Comparison of ENCODE assay signal across 37 cellular contexts in the genomic region with DNA sequence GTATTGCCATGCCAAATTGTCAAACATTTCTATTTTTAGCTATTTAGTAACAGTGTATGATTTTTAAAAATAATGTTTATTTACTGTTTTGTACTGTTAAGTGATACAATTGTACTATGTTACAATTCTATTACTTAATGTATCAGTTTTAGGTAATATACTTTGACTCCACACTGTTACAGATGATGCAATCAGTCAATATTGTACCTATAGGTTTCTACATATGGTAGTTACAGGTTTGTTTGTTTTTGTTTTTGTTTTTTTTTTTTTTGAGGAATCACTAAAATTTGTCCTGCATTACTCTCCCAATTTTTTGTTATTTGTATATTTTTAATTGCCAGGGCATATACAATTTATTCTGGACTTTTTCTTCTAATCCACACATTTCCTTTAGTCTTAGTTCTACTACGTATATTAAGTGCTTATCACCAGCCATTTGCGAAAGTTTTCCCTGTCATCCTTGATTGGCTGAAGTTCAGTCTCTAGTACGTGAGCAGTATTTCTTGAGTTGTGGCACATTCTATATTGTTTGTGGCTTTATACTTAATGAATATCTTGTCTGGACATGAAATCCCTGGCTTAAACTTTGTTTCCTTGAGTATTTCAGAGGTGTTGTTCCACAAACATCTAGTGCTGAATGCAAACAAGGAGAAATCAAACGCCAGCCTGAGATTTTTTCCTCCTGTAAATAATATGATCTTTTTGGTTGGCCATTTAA.
"Had no signal": no experiment of that assay in that cellular context is flagged by ENCODE, and none has a peak within 500 bp of the region (broad histone marks: within the 10 kb centered on the region; RNA-seq: fewer than 3 reads in every experiment).

No MANE protein-coding gene starts in this region.

- H3K36me3 ChIP-seq: adrenal gland, brain microvascular endothelial cell, breast epithelium, cardiac muscle cell had no signal

- H3K4me3 ChIP-seq: adrenal gland, body of pancreas, breast epithelium, cardiac muscle cell had no signal

- H3K4me3 Mint-ChIP-seq: activated B cell treated with CpG ODN at 0.5 μM for 24 hours; activated CD4-positive, alpha-beta memory T cell treated with anti-CD3 and anti-CD28 coated beads for 36 hours; activated CD4-positive, alpha-beta T cell treated with anti-CD3 and anti-CD28 coated beads, Interleukin-2, amount 10 ng/mL, durations not matched to agents 24 days and 14 days; activated CD8-positive, alpha-beta T cell treated with anti-CD3 and anti-CD28 coated beads for 36 hours; activated naive CD4-positive, alpha-beta T cell treated with anti-CD3 and anti-CD28 coated beads for 36 hours; activated naive CD8-positive, alpha-beta T cell treated with anti-CD3 and anti-CD28 coated beads for 36 hours; activated T-cell treated with anti-CD3 and anti-CD28 coated beads, Interleukin-2, amount 50 U/mL, for 4 hours; activated T-cell treated with anti-CD3 and anti-CD28 coated beads, Interleukin-2, amount 50 U/mL, for 72 hours; activated T-helper 1 cell treated with anti-CD3 and anti-CD28 coated beads, Interleukin-12 subunit alpha, Interleukin-12 subunit beta, Interleukin-2, Interleukin-4 antibody, amounts not matched to agents 30 ng/mL and 10 ng/mL and 1 ng/mL, durations not matched to agents 14 hours and 24 hours and 36 hours; activated T-helper 17 cell treated with anti-CD3 and anti-CD28 coated beads, Interleukin-2, amount 50 U/mL, for 72 hours; T-helper 1 cell treated with Interleukin-12 subunit alpha and Interleukin-12 subunit beta and Interleukin-4 antibody, amounts not matched to agents 30 μg/mL and 1 μg/mL, for 36 hours; T-helper 2 cell treated with Interferon-gamma antibody and Interleukin-4, amounts not matched to agents 5 μg/mL and 100 μg/mL, for 36 hours had no signal

- H3K36me3 Mint-ChIP-seq: activated CD4-positive, alpha-beta memory T cell treated with anti-CD3 and anti-CD28 coated beads for 36 hours; activated naive CD4-positive, alpha-beta T cell treated with anti-CD3 and anti-CD28 coated beads, Interleukin-2, amount 50 U/mL, for 72 hours; activated naive CD8-positive, alpha-beta T cell treated with anti-CD3 and anti-CD28 coated beads for 36 hours had no signal

- H3K27me3 Mint-ChIP-seq: activated B cell treated with CpG ODN at 0.5 μM for 24 hours; activated CD4-positive, alpha-beta memory T cell treated with anti-CD3 and anti-CD28 coated beads for 36 hours; activated CD4-positive, alpha-beta T cell treated with anti-CD3 and anti-CD28 coated beads, Interleukin-2, amount 10 ng/mL, durations not matched to agents 24 days and 14 days; activated CD8-positive, alpha-beta T cell treated with anti-CD3 and anti-CD28 coated beads for 36 hours; activated naive CD8-positive, alpha-beta T cell treated with anti-CD3 and anti-CD28 coated beads for 36 hours; activated T-helper 17 cell treated with anti-CD3 and anti-CD28 coated beads, Interleukin-2, amount 50 U/mL, for 72 hours had no signal

- H3K4me1 Mint-ChIP-seq: activated B cell treated with CpG ODN at 0.5 μM for 24 hours; activated CD4-positive, alpha-beta T cell treated with anti-CD3 and anti-CD28 coated beads, Interleukin-2, amount 10 ng/mL, durations not matched to agents 24 days and 14 days; activated naive CD8-positive, alpha-beta T cell treated with anti-CD3 and anti-CD28 coated beads for 36 hours; activated T-helper 17 cell treated with anti-CD3 and anti-CD28 coated beads, Interleukin-2, amount 50 U/mL, for 72 hours had no signal

- DNase-seq: activated B cell treated with CpG ODN at 0.5 μM for 24 hours; activated CD4-positive, alpha-beta memory T cell treated with anti-CD3 and anti-CD28 coated beads for 36 hours; activated CD4-positive, alpha-beta T cell treated with anti-CD3 and anti-CD28 coated beads for 4 hours; activated CD4-positive, alpha-beta T cell treated with anti-CD3 and anti-CD28 coated beads, Interleukin-2, amount 10 ng/mL, durations not matched to agents 24 days and 14 days; activated CD4-positive, alpha-beta T cell treated with anti-CD3 and anti-CD28 coated beads, Interleukin-2, amount 50 U/mL, for 1 hour; activated CD4-positive, alpha-beta T cell treated with anti-CD3 and anti-CD28 coated beads, Interleukin-2, amount 50 U/mL, for 4 hours; activated CD4-positive, CD25-positive, alpha-beta regulatory T cell treated with anti-CD3 and anti-CD28 coated beads, Interleukin-2, amount 50 U/mL, for 72 hours; activated CD8-positive, alpha-beta memory T cell treated with anti-CD3 and anti-CD28 coated beads, Interleukin-2, amount 50 U/mL, for 4 hours; activated CD8-positive, alpha-beta T cell treated with anti-CD3 and anti-CD28 coated beads for 36 hours; activated effector memory CD4-positive, alpha-beta T cell treated with anti-CD3 and anti-CD28 coated beads, Interleukin-2, amount 50 U/mL, for 16 hours; activated gamma-delta T cell treated with Interleukin-2 at 50 U/mL for 16 hours; activated naive CD4-positive, alpha-beta T cell; activated naive CD4-positive, alpha-beta T cell treated with anti-CD3 and anti-CD28 coated beads for 36 hours; activated naive CD4-positive, alpha-beta T cell treated with anti-CD3 and anti-CD28 coated beads, Interleukin-2, amount 50 U/mL, for 16 hours; activated naive CD8-positive, alpha-beta T cell treated with anti-CD3 and anti-CD28 coated beads for 36 hours; activated T-cell treated with anti-CD3 and anti-CD28 coated beads for 4 hours; activated T-cell treated with anti-CD3 and anti-CD28 coated beads, Interleukin-2, amount 50 U/mL, for 1 hour; activated T-cell treated with anti-CD3 and anti-CD28 coated beads, Interleukin-2, amount 50 U/mL, for 4 hours; activated T-cell treated with anti-CD3 and anti-CD28 coated beads, Interleukin-2, amount 50 U/mL, for 72 hours; adrenal gland; amniotic stem cell; aorta; body of pancreas; brain microvascular endothelial cell; caudate nucleus; T-helper 1 cell; T-helper 2 cell; T-helper 9 cell had no signal

- H3K4me1 ChIP-seq: adrenal gland, body of pancreas, breast epithelium had no signal

- H3K27ac ChIP-seq: adrenal gland, body of pancreas, brain microvascular endothelial cell, breast epithelium, cardiac muscle cell, VCaP had no signal

- H3K9me3 Mint-ChIP-seq: activated B cell treated with CpG ODN at 0.5 μM for 24 hours; activated CD4-positive, alpha-beta T cell treated with anti-CD3 and anti-CD28 coated beads, Interleukin-2, amount 10 ng/mL, durations not matched to agents 24 days and 14 days; activated CD8-positive, alpha-beta T cell treated with anti-CD3 and anti-CD28 coated beads for 36 hours; activated naive CD4-positive, alpha-beta T cell treated with anti-CD3 and anti-CD28 coated beads for 36 hours; activated naive CD8-positive, alpha-beta T cell treated with anti-CD3 and anti-CD28 coated beads for 36 hours; activated T-cell treated with anti-CD3 and anti-CD28 coated beads, Interleukin-2, amount 50 U/mL, for 72 hours; activated T-helper 1 cell treated with anti-CD3 and anti-CD28 coated beads, Interleukin-12 subunit alpha, Interleukin-12 subunit beta, Interleukin-2, Interleukin-4 antibody, amounts not matched to agents 30 ng/mL and 10 ng/mL and 1 ng/mL, durations not matched to agents 14 hours and 24 hours and 36 hours; T-helper 1 cell treated with Interleukin-12 subunit alpha and Interleukin-12 subunit beta and Interleukin-4 antibody, amounts not matched to agents 30 μg/mL and 1 μg/mL, for 36 hours; T-helper 2 cell treated with Interferon-gamma antibody and Interleukin-4, amounts not matched to agents 5 μg/mL and 100 μg/mL, for 36 hours had no signal

- FAIRE-seq: TTC549 had no signal

- ATAC-seq: activated CD8-positive, alpha-beta T cell treated with anti-CD3 and anti-CD28 coated beads for 36 hours; activated naive CD4-positive, alpha-beta T cell treated with anti-CD3 and anti-CD28 coated beads, Interleukin-2, amount 50 U/mL, for 72 hours; activated T-cell treated with anti-CD3 and anti-CD28 coated beads, Interleukin-2, amount 50 U/mL, for 4 hours; activated T-cell treated with anti-CD3 and anti-CD28 coated beads, Interleukin-2, amount 50 U/mL, for 72 hours; activated T-helper 17 cell treated with anti-CD3 and anti-CD28 coated beads, Interleukin-2, amount 50 U/mL, for 72 hours; body of pancreas had no signal

- H3K27ac Mint-ChIP-seq: activated B cell treated with CpG ODN at 0.5 μM for 24 hours; activated CD4-positive, alpha-beta memory T cell treated with anti-CD3 and anti-CD28 coated beads for 36 hours; activated CD4-positive, alpha-beta T cell treated with anti-CD3 and anti-CD28 coated beads, Interleukin-2, amount 10 ng/mL, durations not matched to agents 24 days and 14 days; activated CD8-positive, alpha-beta T cell treated with anti-CD3 and anti-CD28 coated beads for 36 hours; activated naive CD4-positive, alpha-beta T cell treated with anti-CD3 and anti-CD28 coated beads for 36 hours; activated naive CD4-positive, alpha-beta T cell treated with anti-CD3 and anti-CD28 coated beads, Interleukin-2, amount 50 U/mL, for 72 hours; activated naive CD8-positive, alpha-beta T cell treated with anti-CD3 and anti-CD28 coated beads for 36 hours; activated T-cell treated with anti-CD3 and anti-CD28 coated beads, Interleukin-2, amount 50 U/mL, for 72 hours; activated T-helper 1 cell treated with anti-CD3 and anti-CD28 coated beads, Interleukin-12 subunit alpha, Interleukin-12 subunit beta, Interleukin-2, Interleukin-4 antibody, amounts not matched to agents 30 ng/mL and 10 ng/mL and 1 ng/mL, durations not matched to agents 14 hours and 24 hours and 36 hours; activated T-helper 17 cell treated with anti-CD3 and anti-CD28 coated beads, Interleukin-2, amount 50 U/mL, for 72 hours; T-helper 1 cell treated with Interleukin-12 subunit alpha and Interleukin-12 subunit beta and Interleukin-4 antibody, amounts not matched to agents 30 μg/mL and 1 μg/mL, for 36 hours; T-helper 2 cell treated with Interferon-gamma antibody and Interleukin-4, amounts not matched to agents 5 μg/mL and 100 μg/mL, for 36 hours had no signal

- H3K27me3 ChIP-seq: adrenal gland, body of pancreas, brain microvascular endothelial cell, breast epithelium, cardiac muscle cell had no signal

- H3K9me3 ChIP-seq: adrenal gland, body of pancreas, breast epithelium had no signal
